16 cellular contexts compared by ENCODE assay signal in genomic region chr10:72709041-72709440, GRCh38. TPM values are rescaled to one million over a fixed set of nuclear protein-coding genes. Genes with fewer than 3 reads are reported as not detected.
A peak's percentile ranks its signal among the peaks of the same experiment; 100 is the strongest.
DNase-seq lines count a peak whose midpoint lies in the region; ATAC-seq and TF ChIP-seq lines count a peak whose summit lies in the region.
"Had no signal": no experiment of that assay in that cellular context is flagged by ENCODE, and none has a peak within 500 bp of the region (broad histone marks: within the 10 kb centered on the region; RNA-seq: fewer than 3 reads in every experiment).

No MANE protein-coding gene starts in this region.

- WGBS in mesenchymal stem cell = no CpG with 5 or more reads among the region's 1 CpG
- 15 to 28% methylated on average over 1 of the region's 1 CpG for WGBS in transverse colon (ENCODE audit: low coverage in 1 of 2), 2 donors

- TF ChIP-seq EP300 in transverse colon (IDR thresholded peaks at IDR 0.05; ENCODE audit: low read depth) = no peak

- H3K4me2 ChIP-seq in mesenchymal stem cell (ENCODE audit: low read length, poor library complexity, severe bottlenecking) = no peak overlapping the region
- H3K4me2 ChIP-seq: smooth muscle cell had no signal

- TF ChIP-seq POLR2A in transverse colon (IDR thresholded peaks at IDR 0.05) = no peak

- H3K9me3 ChIP-seq in mesenchymal stem cell (ENCODE audit: control insufficient read depth, low read length) = no peaks in the 10 kb centered on the region
- H3K9me3 ChIP-seq in transverse colon = no peaks in the 10 kb centered on the region
- H3K9me3 ChIP-seq: lower lobe of right lung had no signal

- no peak overlapping the region for H3K4ac ChIP-seq in mesenchymal stem cell (ENCODE audit: low read depth in 1 of 2, low read length in 2 of 2)

- no peak overlapping the region for H3K18ac ChIP-seq in mesenchymal stem cell (ENCODE audit: low read depth in 1 of 2, low read length in 2 of 2)

- no peak overlapping the region for H3K23ac ChIP-seq in mesenchymal stem cell (ENCODE audit: low read length in 2 of 2)

- no peak overlapping the region for H2AFZ ChIP-seq in mesenchymal stem cell (ENCODE audit: low read depth, low read length)

- H3K14ac ChIP-seq in mesenchymal stem cell (ENCODE audit: low read length in 2 of 2) = no peak overlapping the region

- H2AK5ac ChIP-seq in mesenchymal stem cell (ENCODE audit: low read length, severe bottlenecking) = no peak overlapping the region

- DNase-seq in dermis microvascular lymphatic vessel endothelial cell (ENCODE audit: low read depth in 2 of 2) (peak; percentile 87 to 92), mesenchymal stem cell (no peak), transverse colon (no peak)
- DNase-seq: activated CD8-positive, alpha-beta memory T cell treated with anti-CD3 and anti-CD28 coated beads, Interleukin-2, amount 50 U/mL, for 4 hours; caudate nucleus; hippocampal formation; lower lobe of right lung; MV-4-11; NCI-H82; stimulated activated naive B cell treated with anti-CD40 and anti-IgM and Interleukin-4, amounts not matched to agents 10 μg/mL and 1 μg/mL and 100 μg/mL, for 72 hours had no signal

- H3K27me3 ChIP-seq in mesenchymal stem cell (ENCODE audit: control insufficient read depth in 1 of 2, insufficient read depth in 1 of 2, low read length in 2 of 2) = no peaks in the 10 kb centered on the region
- H3K27me3 ChIP-seq in transverse colon = no peaks in the 10 kb centered on the region

- peak; percentile 66 for ATAC-seq in SK-N-SH treated with all-trans-retinoic acid at 6 μM for 48 hours
- ATAC-seq in GM18868 (IDR thresholded peaks at IDR 0.05; ENCODE audit: unreplicated experiment) = no peak
- no peak for ATAC-seq in GM21576 (IDR thresholded peaks at IDR 0.05; ENCODE audit: unreplicated experiment)
- no peak for ATAC-seq in GM21723 (IDR thresholded peaks at IDR 0.05; ENCODE audit: unreplicated experiment)
- ATAC-seq: stimulated activated naive B cell treated with anti-CD40 and anti-IgM and Interleukin-4, amounts not matched to agents 10 μg/mL and 1 μg/mL and 100 μg/mL, for 72 hours had no signal

- no peak overlapping the region for H4K91ac ChIP-seq in mesenchymal stem cell (ENCODE audit: low read length)

- H4K8ac ChIP-seq in mesenchymal stem cell (ENCODE audit: low read length) = no peak overlapping the region

- H2BK15ac ChIP-seq in mesenchymal stem cell (ENCODE audit: low read depth, poor library complexity, severe bottlenecking) = no peak overlapping the region

- intact Hi-C loops in transverse colon (cut with DNase I; ENCODE audit: low total_unique reads) = no loop called here

- H3K4me3 ChIP-seq in mesenchymal stem cell (ENCODE audit: insufficient read depth in 1 of 2, low read depth in 1 of 2, low read length in 2 of 2) (peak overlapping the region in 1 of 2 experiments; percentile 23), transverse colon (no peak overlapping the region)
- H3K4me3 ChIP-seq: lower lobe of right lung, smooth muscle cell had no signal

- no peak overlapping the region for H2BK5ac ChIP-seq in mesenchymal stem cell (ENCODE audit: low read depth, low read length, poor library complexity, severe bottlenecking)

- H2BK120ac ChIP-seq in mesenchymal stem cell (ENCODE audit: low read depth, low read length) = no peak overlapping the region

- peaks cover 12% of the 10 kb centered on the region for H3K79me1 ChIP-seq in mesenchymal stem cell (replicated peaks; ENCODE audit: low read length, poor library complexity, severe bottlenecking)

- H3K4me1 ChIP-seq in mesenchymal stem cell (ENCODE audit: control insufficient read depth, insufficient read depth, low read depth, low read length) (peaks cover 9% of the 10 kb centered on the region), transverse colon (peaks cover 7 to 42% (median 11%) of the 10 kb centered on the region in 4 donors)

- no peak overlapping the region for H2BK12ac ChIP-seq in mesenchymal stem cell (ENCODE audit: low read length in 2 of 2)

- H3K27ac ChIP-seq in mesenchymal stem cell (ENCODE audit: low read length, poor library complexity, severe bottlenecking) (no peak overlapping the region), transverse colon (peak overlapping the region; percentile 31 to 41 (median 37))
- H3K27ac ChIP-seq: C4-2B had no signal

- H3K36me3 ChIP-seq in mesenchymal stem cell (ENCODE audit: control insufficient read depth in 1 of 2, insufficient read depth in 2 of 2, low read depth in 1 of 2, low read length in 2 of 2) = no peaks in the 10 kb centered on the region
- H3K36me3 ChIP-seq in transverse colon = no peaks in the 10 kb centered on the region
- H3K36me3 ChIP-seq: lower lobe of right lung had no signal

- in situ Hi-C loops in transverse colon (cut with MboI; ENCODE audit: low pct_ligation_motif_present in 1 of 4, low pct_unique_long_range_greater_than_20kb in 1 of 4, low sequenced_read_pairs in 3 of 4) = no loop called here

- no peak for TF ChIP-seq CTCF in transverse colon (IDR thresholded peaks at IDR 0.05)

- H3K9ac ChIP-seq in mesenchymal stem cell (ENCODE audit: low read length) = peak overlapping the region; percentile 59

TF ChIP-seq in SK-N-SH treated with all-trans-retinoic acid at 6 μM for 48 hours, 23 proteins besides CTCF, POLR2A, EP300 and RAD21:
- TF ChIP-seq ZNF70 (CRISPR knock-in tag; IDR thresholded peaks at IDR 0.05) = no peak
- peak; percentile 37; the same call in 1 of the 2 replicates for TF ChIP-seq ISL1 (CRISPR knock-in tag; IDR thresholded peaks at IDR 0.05)

RNA-seq across cellular contexts. Expression of gene MCU, which starts 17.1 kb away (rescaled TPM):
- total RNA-seq in dermis microvascular lymphatic vessel endothelial cell = 37.7 and 39.0 TPM in 2 replicates
- 17.3 TPM for polyA plus RNA-seq in mesenchymal stem cell (2013, experiment 1 of 2)
- polyA plus RNA-seq in mesenchymal stem cell (2013, experiment 2 of 2) = 17.6 TPM
- 10 to 100 TPM; 25.1 to 82.4 (median 65.1) TPM for total RNA-seq in transverse colon

Comparison
In these comparisons a context has a peak if more than half of its experiments do, and no peak if none do; other contexts are left out.
1. DNase-seq: peak in dermis microvascular lymphatic vessel endothelial cell (2 of 2); none in mesenchymal stem cell (single experiment) and transverse colon (single experiment).